8 cellular contexts compared by ENCODE assay signal in the genomic region with DNA sequence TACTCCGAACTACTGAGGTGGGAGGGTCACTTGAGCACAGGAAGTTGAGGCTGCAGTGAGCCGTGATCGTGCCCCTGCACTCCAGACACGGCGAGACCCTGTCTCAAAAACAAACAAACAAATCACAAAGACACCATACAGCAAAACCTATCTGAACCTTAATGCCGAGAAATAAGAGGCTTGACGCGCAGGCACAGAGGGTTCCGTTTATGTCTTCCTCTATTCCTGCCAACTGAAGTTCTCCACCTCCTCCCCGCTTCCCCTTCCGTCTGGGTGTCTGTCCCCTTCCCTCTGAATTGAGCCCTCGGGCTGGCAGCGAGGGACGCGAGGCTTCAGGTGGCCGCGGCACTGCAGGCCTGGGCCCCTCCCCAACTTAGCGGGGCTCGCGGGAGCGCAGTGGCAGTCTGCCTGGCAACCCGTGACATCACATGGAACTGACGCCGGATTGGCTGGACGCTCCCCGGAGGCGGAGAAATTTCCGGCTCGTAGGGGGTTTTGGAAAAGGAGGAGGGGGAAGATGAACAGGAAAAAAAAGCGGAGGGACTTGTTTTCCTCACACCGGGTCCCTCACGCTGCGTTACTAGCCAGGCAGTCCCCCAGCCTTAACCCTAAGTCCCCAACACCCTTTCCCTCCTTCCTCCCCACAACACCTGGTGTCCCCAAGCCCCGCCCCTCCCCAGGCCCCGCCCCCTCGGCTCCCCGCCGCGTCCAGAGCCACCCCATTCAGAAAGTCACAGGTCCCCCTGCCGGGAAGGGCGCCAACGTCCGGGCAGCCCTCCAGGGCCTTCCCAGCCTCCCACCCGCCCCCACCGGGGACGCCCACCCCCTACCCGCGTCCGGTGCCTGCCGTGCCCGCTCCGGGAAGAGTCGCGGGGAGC. TPM values are rescaled to one million over a fixed set of nuclear protein-coding genes. Genes with fewer than 3 reads are reported as not detected.
DNase-seq lines count a peak whose midpoint lies in the region; ATAC-seq and TF ChIP-seq lines count a peak whose summit lies in the region.

No MANE protein-coding gene starts in this region.

- H3K9me3 Mint-ChIP-seq in activated naive CD8-positive, alpha-beta T cell treated with anti-CD3 and anti-CD28 coated beads, Interleukin-2, amount 10 ng/mL, durations not matched to agents 7 days and 5 days, result no peaks in the 10 kb centered on the region

- peak; percentile 45 for DNase-seq in GF-D8 (lab: John Stamatoyannopoulos, UW)
- DNase-seq in HFF-Myc (ENCODE audit: extremely low read depth, low read depth), result no peak
- peak; percentile 68 for DNase-seq in NB4 (ENCODE audit: low read depth)
- peak; percentile 29 for DNase-seq in SKM-1 treated with dmso at 0.1 percent for 144 hours (lab: John Stamatoyannopoulos, UW; ENCODE audit: unreplicated experiment)
- peak; percentile 91 for DNase-seq in activated naive CD8-positive, alpha-beta T cell treated with anti-CD3 and anti-CD28 coated beads, Interleukin-2, amount 10 ng/mL, durations not matched to agents 7 days and 5 days
- peak; percentile 77 to 91 (median 85) for DNase-seq in heart left ventricle
- DNase-seq in tibial artery, result peak; percentile 65 to 84

- peaks cover 34% of the 10 kb centered on the region for H3K27me3 Mint-ChIP-seq in activated naive CD8-positive, alpha-beta T cell treated with anti-CD3 and anti-CD28 coated beads, Interleukin-2, amount 10 ng/mL, durations not matched to agents 7 days and 5 days

- POLR2A ChIA-PET in activated naive CD8-positive, alpha-beta T cell treated with anti-CD3 and anti-CD28 coated beads, Interleukin-2, amount 10 ng/mL, durations not matched to agents 7 days and 5 days (lab: Charles Lee), result no interaction called here

- H3K4me2 ChIP-seq in parathyroid adenoma (ENCODE audit: low read length), result peak overlapping the region; percentile 99

- intact Hi-C loops in heart left ventricle (cut with DNase I) (no loop called here), tibial artery (cut with DNase I; ENCODE audit: low total_unique reads) (no loop called here)

- TF ChIP-seq CTCF in HFF-Myc (IDR thresholded peaks at IDR 0.05; ENCODE audit: low read depth, low read length, missing control alignments) (no peak), NB4 (IDR thresholded peaks at IDR 0.05; ENCODE audit: low read depth, low read length) (no peak), heart left ventricle (IDR thresholded peaks at IDR 0.05) (no peak), parathyroid adenoma (IDR thresholded peaks at IDR 0.05) (no peak), tibial artery (IDR thresholded peaks at IDR 0.05) (no peak)

- H3K4me1 ChIP-seq in heart left ventricle (peaks cover 0 to 30% (median 12%) of the 10 kb centered on the region in 12 donors), parathyroid adenoma (peaks cover 15% of the 10 kb centered on the region), tibial artery (peaks cover 5 to 22% (median 18%) of the 10 kb centered on the region in 4 donors)

- H2AFZ ChIP-seq in parathyroid adenoma, result peak overlapping the region; percentile 91

- TF ChIP-seq POLR2A in NB4 (IDR thresholded peaks at IDR 0.05; ENCODE audit: extremely low read depth, insufficient read length) (peak; percentile 24), heart left ventricle (IDR thresholded peaks at IDR 0.05) (no peak)

- H3K9ac ChIP-seq in parathyroid adenoma, result peak overlapping the region; percentile 16

- peak; percentile 93 for ATAC-seq in activated naive CD8-positive, alpha-beta T cell treated with anti-CD3 and anti-CD28 coated beads, Interleukin-2, amount 10 ng/mL, durations not matched to agents 7 days and 5 days (ENCODE audit: low read depth)
- ATAC-seq in heart left ventricle, result peak; percentile 87 to 95 (median 91)

- peak overlapping the region in 11 of 12 donors; percentile 2 to 90 (median 55) for H3K27ac ChIP-seq in heart left ventricle
- H3K27ac ChIP-seq in parathyroid adenoma, result peak overlapping the region; percentile 88
- peak overlapping the region in 1 of 2 donors; percentile 32 for H3K27ac ChIP-seq in tibial artery

- H3K27me3 ChIP-seq in heart left ventricle (peaks cover 0 to 23% (median 11%) of the 10 kb centered on the region in 9 donors), parathyroid adenoma (ENCODE audit: control insufficient read depth, insufficient read depth, low read length) (no peaks in the 10 kb centered on the region), tibial artery (peaks cover 5 to 85% of the 10 kb centered on the region in 2 donors)

- H3K9me3 ChIP-seq in heart left ventricle (no peaks in the 10 kb centered on the region), parathyroid adenoma (ENCODE audit: control insufficient read depth, low read length) (no peaks in the 10 kb centered on the region), tibial artery (no peaks in the 10 kb centered on the region)

- no peaks in the 10 kb centered on the region for H3K36me3 ChIP-seq in heart left ventricle
- H3K36me3 ChIP-seq in parathyroid adenoma (ENCODE audit: control insufficient read depth, insufficient read depth, low read length), result no peaks in the 10 kb centered on the region
- no peaks in the 10 kb centered on the region for H3K36me3 ChIP-seq in tibial artery

- no peaks in the 10 kb centered on the region for H3K79me2 ChIP-seq in parathyroid adenoma

- H3K27ac Mint-ChIP-seq in activated naive CD8-positive, alpha-beta T cell treated with anti-CD3 and anti-CD28 coated beads, Interleukin-2, amount 10 ng/mL, durations not matched to agents 7 days and 5 days, result peak overlapping the region; percentile 83

- H3K4me3 ChIP-seq in HFF-Myc (replicated peaks; ENCODE audit: low read depth, low read length) (peak overlapping the region; percentile 38), NB4 (ENCODE audit: low read depth, low read length) (peak overlapping the region; percentile 59), heart left ventricle (peak overlapping the region; percentile 42 to 88 (median 65)), parathyroid adenoma (ENCODE audit: low read depth, low read length) (peak overlapping the region; percentile 59), tibial artery (peak overlapping the region; percentile 46 to 61)

- 2 to 4% (median 3%) methylated on average over 35 to 54 of the region's 54 CpGs for WGBS in heart left ventricle, 4 donors

- peaks cover 8% of the 10 kb centered on the region for H3K4me1 Mint-ChIP-seq in activated naive CD8-positive, alpha-beta T cell treated with anti-CD3 and anti-CD28 coated beads, Interleukin-2, amount 10 ng/mL, durations not matched to agents 7 days and 5 days

- no peaks in the 10 kb centered on the region for H3K36me3 Mint-ChIP-seq in activated naive CD8-positive, alpha-beta T cell treated with anti-CD3 and anti-CD28 coated beads, Interleukin-2, amount 10 ng/mL, durations not matched to agents 7 days and 5 days

- H3K4me3 Mint-ChIP-seq in activated naive CD8-positive, alpha-beta T cell treated with anti-CD3 and anti-CD28 coated beads, Interleukin-2, amount 10 ng/mL, durations not matched to agents 7 days and 5 days, result peak overlapping the region; percentile 95

RNA-seq across cellular contexts. Expression of a gene that starts 1.1 kb away (rescaled TPM):
- total RNA-seq in activated naive CD8-positive, alpha-beta T cell treated with anti-CD3 and anti-CD28 coated beads, Interleukin-2, amount 10 ng/mL, durations not matched to agents 7 days and 5 days, result under 1 TPM in 1 of 2 experiments, not detected in 1; 0.14 TPM
- under 1 TPM in 3 of 9 donors, not detected in 6; 0.09 to 0.35 (median 0.28) TPM for total RNA-seq in heart left ventricle
- polyA plus RNA-seq in heart left ventricle, result not detected

RNA-seq across cellular contexts. Expression of a gene that starts 12.8 kb away (rescaled TPM):
- total RNA-seq in activated naive CD8-positive, alpha-beta T cell treated with anti-CD3 and anti-CD28 coated beads, Interleukin-2, amount 10 ng/mL, durations not matched to agents 7 days and 5 days, result under 1 TPM in 1 of 2 experiments, not detected in 1; 0.42 TPM
- under 1 TPM in 2 of 9 donors, not detected in 7; 0.16 to 0.53 TPM for total RNA-seq in heart left ventricle
- polyA plus RNA-seq in heart left ventricle, result under 1 TPM in 1 of 2 donors, not detected in 1; 0.10 TPM

RNA-seq across cellular contexts. Expression of a gene that starts 44.7 kb away (rescaled TPM):
- total RNA-seq in activated naive CD8-positive, alpha-beta T cell treated with anti-CD3 and anti-CD28 coated beads, Interleukin-2, amount 10 ng/mL, durations not matched to agents 7 days and 5 days, result 10 to 100 TPM; 56.0 to 60.7 TPM
- total RNA-seq in heart left ventricle, result 100 to 1,000 TPM in 4 of 9 donors, 10 to 100 TPM in 5; 72.8 to 138 (median 91.1) TPM
- 100 to 1,000 TPM in 1 of 2 donors, 10 to 100 TPM in 1; 95.3 to 108 TPM for polyA plus RNA-seq in heart left ventricle

RNA-seq across cellular contexts. Expression of a gene that starts 45.1 kb away (rescaled TPM):
- under 1 TPM; 0.50 to 0.57 TPM for total RNA-seq in activated naive CD8-positive, alpha-beta T cell treated with anti-CD3 and anti-CD28 coated beads, Interleukin-2, amount 10 ng/mL, durations not matched to agents 7 days and 5 days
- 1 to 10 TPM in 6 of 9 donors, under 1 TPM in 3; 0.51 to 6.4 (median 1.6) TPM for total RNA-seq in heart left ventricle
- polyA plus RNA-seq in heart left ventricle, result 1 to 10 TPM; 1.1 to 3.0 TPM

RNA-seq across cellular contexts. Expression of a gene that starts 47.4 kb away (rescaled TPM):
- total RNA-seq in activated naive CD8-positive, alpha-beta T cell treated with anti-CD3 and anti-CD28 coated beads, Interleukin-2, amount 10 ng/mL, durations not matched to agents 7 days and 5 days, result 100 to 1,000 TPM; 131 to 143 TPM
- 10 to 100 TPM in 4 of 9 donors, 1 to 10 TPM in 5; 6.1 to 18.0 (median 9.0) TPM for total RNA-seq in heart left ventricle
- polyA plus RNA-seq in heart left ventricle, result 10 to 100 TPM in 1 of 2 donors, 1 to 10 TPM in 1; 9.6 to 12.1 TPM
